In the genomic region with DNA sequence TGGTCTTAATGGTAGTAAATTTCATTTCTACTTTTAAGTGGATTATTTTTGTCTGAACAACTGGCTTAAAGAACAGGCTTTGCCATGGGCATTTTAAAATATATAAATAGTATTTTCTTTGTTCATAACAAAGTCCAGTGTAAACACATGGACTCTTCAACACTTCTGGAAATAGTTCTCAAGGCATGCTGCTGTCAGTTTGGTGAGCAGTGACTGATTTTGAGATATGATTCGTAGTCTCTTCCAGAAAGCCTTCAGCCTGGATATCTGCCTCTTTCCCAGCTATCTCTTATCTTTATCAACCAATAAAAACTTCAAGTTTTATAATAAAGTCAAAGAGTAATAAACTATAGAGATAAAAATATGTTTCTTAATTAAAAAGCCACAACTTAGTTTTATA, we compare ENCODE assay signal across 15 cellular contexts.
DNase-seq lines count a peak whose midpoint lies in the region; ATAC-seq, FAIRE-seq and TF ChIP-seq lines count a peak whose summit lies in the region.
"Had no signal": no experiment of that assay in that cellular context is flagged by ENCODE, and none has a peak within 500 bp of the region (broad histone marks: within the 10 kb centered on the region; RNA-seq: fewer than 3 reads in every experiment).

No MANE protein-coding gene starts in this region.

- H3K4ac ChIP-seq in neuronal stem cell (ENCODE audit: low read length) = no peak overlapping the region

- POLR2A ChIA-PET in BJ (lab: Charles Lee) = interaction anchor here (0.6 kb wide), 1 partner anchor 1253 kb away, joined by 3 read pairs; no protein-coding TSS in a partner anchor

- H3K36me3 ChIP-seq in BJ (ENCODE audit: control insufficient read depth, insufficient read depth, low read length) (no peaks in the 10 kb centered on the region), neuronal stem cell (replicated peaks in 1 of 2; ENCODE audit: control insufficient read depth in 2 of 2, insufficient read depth in 2 of 2, low read length in 2 of 2) (no peaks in the 10 kb centered on the region)
- H3K36me3 ChIP-seq: left lung, prostate gland had no signal

- no peak overlapping the region for H3K18ac ChIP-seq in neuronal stem cell (ENCODE audit: low read length)

- DNase-seq in BJ (ENCODE audit: low read depth) = no peak
- DNase-seq in RCC 7860 (ENCODE audit: low spot score) = no peak
- no peak for DNase-seq in epithelial cell of prostate (ENCODE audit: low read depth, low spot score)
- no peak for DNase-seq in neuronal stem cell (ENCODE audit: low spot score)
- no peak for DNase-seq in epidermal melanocyte (ENCODE audit: insufficient read length, low spot score)
- no peak for DNase-seq in cortex of kidney (lab: John Stamatoyannopoulos, UW)
- DNase-seq: activated B cell treated with CpG ODN at 0.5 μM for 24 hours, left lung, NCI-H510A had no signal

- peak; percentile 67 for FAIRE-seq in RCC 7860 (lab: Jason Lieb, UNC)

- peaks cover 0 to 2% of the 10 kb centered on the region in 2 donors for H3K4me1 ChIP-seq in neuronal stem cell (ENCODE audit: control insufficient read depth in 2 of 2, insufficient read depth in 1 of 2, low read depth in 1 of 2, low read length in 2 of 2)
- H3K4me1 ChIP-seq: left lung, prostate gland had no signal

- CTCF ChIA-PET in BJ (lab: Yijun Ruan, JAX) = interaction anchor here (1.4 kb wide), 1 partner anchor 13 kb away, joined by 3 read pairs; no protein-coding TSS in a partner anchor

- no peak for ATAC-seq in HG02970 (IDR thresholded peaks at IDR 0.05; ENCODE audit: low FRiP score, unreplicated experiment)
- ATAC-seq: activated T-helper 17 cell treated with anti-CD3 and anti-CD28 coated beads, Interleukin-2, amount 50 U/mL, for 72 hours; left lung had no signal

- WGBS in neuronal stem cell (ENCODE audit: extremely low coverage in 2 of 2, insufficient read length in 2 of 2, insufficient replicate concordance in 1 of 2), 2 donors = no CpG with 5 or more reads among the region's 1 CpG

- H3K4me1 Mint-ChIP-seq in nephron = peaks cover 62% of the 10 kb centered on the region
- H3K4me1 Mint-ChIP-seq: activated B cell treated with CpG ODN at 0.5 μM for 24 hours; activated T-helper 17 cell treated with anti-CD3 and anti-CD28 coated beads, Interleukin-2, amount 50 U/mL, for 72 hours; B cell had no signal

- no peaks in the 10 kb centered on the region for H3K79me1 ChIP-seq in neuronal stem cell (ENCODE audit: low read depth, low read length)

- no peak overlapping the region for H3K9ac ChIP-seq in neuronal stem cell (ENCODE audit: low read depth, low read length, poor library complexity)
- H3K9ac ChIP-seq: KMS-11 had no signal

- H3K27me3 Mint-ChIP-seq in nephron (ENCODE audit: low read depth) = no peaks in the 10 kb centered on the region
- H3K27me3 Mint-ChIP-seq: activated T-helper 17 cell treated with anti-CD3 and anti-CD28 coated beads, Interleukin-2, amount 50 U/mL, for 72 hours; B cell had no signal

- H3K9me3 Mint-ChIP-seq in nephron = peaks cover 7% of the 10 kb centered on the region
- H3K9me3 Mint-ChIP-seq: activated B cell treated with CpG ODN at 0.5 μM for 24 hours had no signal

- no peak overlapping the region for H3K23ac ChIP-seq in neuronal stem cell (ENCODE audit: low read depth, low read length, poor library complexity)

- H3K9me3 ChIP-seq in neuronal stem cell (replicated peaks in 1 of 2; ENCODE audit: control insufficient read depth in 2 of 2, insufficient read depth in 1 of 2, low read depth in 1 of 2, low read length in 2 of 2) = no peaks in the 10 kb centered on the region
- H3K9me3 ChIP-seq: left lung, prostate gland had no signal

- H3K14ac ChIP-seq in neuronal stem cell (ENCODE audit: low read length) = no peak overlapping the region

- H3K27ac ChIP-seq in epithelial cell of prostate (peak overlapping the region; percentile 90), neuronal stem cell (replicated peaks; ENCODE audit: low read length) (no peak overlapping the region)
- H3K27ac ChIP-seq: KMS-11, prostate gland had no signal

- H3K27me3 ChIP-seq in BJ (ENCODE audit: control insufficient read depth, insufficient read depth, low read length) (no peaks in the 10 kb centered on the region), neuronal stem cell (ENCODE audit: control insufficient read depth in 3 of 3, insufficient read depth in 3 of 3, low read depth in 1 of 3, low read length in 3 of 3) (no peaks in the 10 kb centered on the region)
- H3K27me3 ChIP-seq: left lung had no signal

- no peak overlapping the region for H4K91ac ChIP-seq in neuronal stem cell (ENCODE audit: low read depth, low read length, poor library complexity)

- H2BK5ac ChIP-seq in neuronal stem cell (ENCODE audit: low read length) = no peak overlapping the region

- peak overlapping the region; percentile 23 to 81 (median 66) for H3K4me3 Mint-ChIP-seq in nephron
- H3K4me3 Mint-ChIP-seq: activated B cell treated with CpG ODN at 0.5 μM for 24 hours; activated T-helper 17 cell treated with anti-CD3 and anti-CD28 coated beads, Interleukin-2, amount 50 U/mL, for 72 hours; B cell had no signal

- H2BK12ac ChIP-seq in neuronal stem cell (ENCODE audit: low read length) = no peak overlapping the region

- peak overlapping the region; percentile 53 for H3K4me3 ChIP-seq in BJ (ENCODE audit: low read depth, low read length)
- H3K4me3 ChIP-seq in neuronal stem cell (ENCODE audit: low read length in 2 of 2) = no peak overlapping the region
- H3K4me3 ChIP-seq: left lung, prostate gland had no signal

- H4K8ac ChIP-seq in neuronal stem cell (ENCODE audit: low read depth, low read length) = no peak overlapping the region

- TF ChIP-seq CTCF in BJ (IDR thresholded peaks at IDR 0.05; ENCODE audit: insufficient read depth, low read depth, low read length) = no peak
- no peak for TF ChIP-seq CTCF in nephron (IDR thresholded peaks at IDR 0.05; ENCODE audit: unreplicated experiment in 3 of 3)

- H3K4me2 ChIP-seq in neuronal stem cell (ENCODE audit: insufficient read depth, low read length, poor library complexity, severe bottlenecking) = no peak overlapping the region
- H3K4me2 ChIP-seq: KMS-11 had no signal

- H2BK120ac ChIP-seq in neuronal stem cell (ENCODE audit: low read depth, low read length) = no peak overlapping the region

- H3K27ac Mint-ChIP-seq in nephron = peak overlapping the region; percentile 75 to 86 (median 79)
- H3K27ac Mint-ChIP-seq: activated B cell treated with CpG ODN at 0.5 μM for 24 hours; activated T-helper 17 cell treated with anti-CD3 and anti-CD28 coated beads, Interleukin-2, amount 50 U/mL, for 72 hours; B cell had no signal

- H2BK15ac ChIP-seq in neuronal stem cell (ENCODE audit: low read length) = no peak overlapping the region

- peaks cover 17% of the 10 kb centered on the region for H3K36me3 Mint-ChIP-seq in nephron (ENCODE audit: low read depth)

- H2AFZ ChIP-seq in neuronal stem cell (ENCODE audit: low read length) = no peak overlapping the region

- no peak overlapping the region for H2AK5ac ChIP-seq in neuronal stem cell (ENCODE audit: low read depth, low read length)
